ENCODE assay signal across 31 cellular contexts in the genomic region with DNA sequence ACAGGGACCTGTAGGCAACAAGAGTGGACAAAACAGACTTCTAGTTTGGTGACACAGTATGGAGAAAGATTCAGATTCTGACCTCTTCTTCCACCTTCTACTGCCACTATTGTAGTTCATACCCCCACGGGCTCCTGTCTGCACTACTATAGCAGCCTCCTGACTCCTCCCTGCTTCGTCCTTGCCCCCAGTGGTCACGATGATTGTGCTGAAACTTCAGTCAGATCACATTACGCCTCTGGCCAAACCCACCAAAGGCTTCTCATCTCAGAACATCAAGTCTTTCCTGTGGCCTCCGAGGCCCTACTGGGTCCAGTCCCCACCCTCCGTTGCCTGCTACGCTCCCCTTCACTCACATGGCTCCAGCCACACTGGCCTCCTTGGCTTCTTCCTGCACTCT.
"Had no signal": no experiment of that assay in that cellular context is flagged by ENCODE, and none has a peak within 500 bp of the region (broad histone marks: within the 10 kb centered on the region; RNA-seq: fewer than 3 reads in every experiment).

No MANE protein-coding gene starts in this region.

- H3K27me3 ChIP-seq: ascending aorta, cardiac muscle cell, colonic mucosa, gastrocnemius medialis, upper lobe of left lung, vagina had no signal

- DNase-seq: activated CD4-positive, alpha-beta memory T cell treated with anti-CD3 and anti-CD28 coated beads for 36 hours; activated CD4-positive, alpha-beta T cell treated with anti-CD3 and anti-CD28 coated beads, Interleukin-2, amount 10 ng/mL, durations not matched to agents 24 days and 14 days; activated CD4-positive, CD25-positive, alpha-beta regulatory T cell treated with anti-CD3 and anti-CD28 coated beads, Interleukin-2, amount 50 U/mL, for 72 hours; activated CD8-positive, alpha-beta memory T cell treated with anti-CD3 and anti-CD28 coated beads, Interleukin-2, amount 50 U/mL, for 4 hours; activated gamma-delta T cell; activated naive CD4-positive, alpha-beta T cell treated with anti-CD3 and anti-CD28 coated beads, Interleukin-2, amount 10 ng/mL, durations not matched to agents 7 days and 5 days; activated naive CD8-positive, alpha-beta T cell treated with anti-CD3 and anti-CD28 coated beads, Interleukin-2, amount 10 ng/mL, durations not matched to agents 7 days and 5 days; activated T-cell treated with anti-CD3 and anti-CD28 coated beads, Interleukin-2, amount 50 U/mL, for 1 hour; cerebellar nuclear complex; colonic mucosa; effector CD8-positive, alpha-beta T cell; gastrocnemius medialis; glutamatergic neuron; kidney glomerular epithelial cell; left ventricle myocardium inferior; midbrain; naive thymus-derived CD4-positive, alpha-beta T cell; psoas muscle; right cardiac atrium; stimulated activated CD4-positive, alpha-beta T cell treated with anti-CD3 and anti-CD28 coated beads, Interleukin-2, amount 100 ng/mL, for 48 hours; stimulated activated naive CD8-positive, alpha-beta T cell treated with anti-CD3 and anti-CD28 coated beads, Interleukin-15, Interleukin-2, amounts not matched to agents 100 U/mL and 50 U/mL, for 24 hours; T-helper 9 cell; upper lobe of left lung; WERI-Rb-1 had no signal

- H3K4me1 Mint-ChIP-seq: activated CD4-positive, alpha-beta T cell treated with anti-CD3 and anti-CD28 coated beads, Interleukin-2, amount 10 ng/mL, durations not matched to agents 24 days and 14 days; activated naive CD4-positive, alpha-beta T cell treated with anti-CD3 and anti-CD28 coated beads, Interleukin-2, amount 10 ng/mL, durations not matched to agents 7 days and 5 days; activated naive CD8-positive, alpha-beta T cell treated with anti-CD3 and anti-CD28 coated beads, Interleukin-2, amount 10 ng/mL, durations not matched to agents 7 days and 5 days; brain; naive thymus-derived CD4-positive, alpha-beta T cell had no signal

- ATAC-seq: gastrocnemius medialis; naive thymus-derived CD4-positive, alpha-beta T cell; psoas muscle; right cardiac atrium; stimulated activated naive CD8-positive, alpha-beta T cell treated with anti-CD3 and anti-CD28 coated beads, Interleukin-15, Interleukin-2, amounts not matched to agents 100 U/mL and 50 U/mL, for 24 hours had no signal

- H3K9me3 Mint-ChIP-seq: activated CD4-positive, alpha-beta memory T cell treated with anti-CD3 and anti-CD28 coated beads for 36 hours; activated CD4-positive, alpha-beta T cell treated with anti-CD3 and anti-CD28 coated beads, Interleukin-2, amount 10 ng/mL, durations not matched to agents 24 days and 14 days; activated naive CD4-positive, alpha-beta T cell treated with anti-CD3 and anti-CD28 coated beads, Interleukin-2, amount 10 ng/mL, durations not matched to agents 7 days and 5 days; activated naive CD8-positive, alpha-beta T cell treated with anti-CD3 and anti-CD28 coated beads, Interleukin-2, amount 10 ng/mL, durations not matched to agents 7 days and 5 days; T-helper 1 cell treated with Interleukin-12 subunit alpha and Interleukin-12 subunit beta and Interleukin-4 antibody, amounts not matched to agents 30 μg/mL and 1 μg/mL, for 36 hours had no signal

- H3K4me3 Mint-ChIP-seq: activated CD4-positive, alpha-beta memory T cell treated with anti-CD3 and anti-CD28 coated beads for 36 hours; activated CD4-positive, alpha-beta T cell treated with anti-CD3 and anti-CD28 coated beads, Interleukin-2, amount 10 ng/mL, durations not matched to agents 24 days and 14 days; activated naive CD4-positive, alpha-beta T cell treated with anti-CD3 and anti-CD28 coated beads, Interleukin-2, amount 10 ng/mL, durations not matched to agents 7 days and 5 days; activated naive CD8-positive, alpha-beta T cell treated with anti-CD3 and anti-CD28 coated beads, Interleukin-2, amount 10 ng/mL, durations not matched to agents 7 days and 5 days; brain; naive thymus-derived CD4-positive, alpha-beta T cell; T-helper 1 cell treated with Interleukin-12 subunit alpha and Interleukin-12 subunit beta and Interleukin-4 antibody, amounts not matched to agents 30 μg/mL and 1 μg/mL, for 36 hours had no signal

- H2AFZ ChIP-seq: parathyroid adenoma had no signal

- H3K36me3 Mint-ChIP-seq: activated CD4-positive, alpha-beta memory T cell treated with anti-CD3 and anti-CD28 coated beads for 36 hours; activated naive CD4-positive, alpha-beta T cell treated with anti-CD3 and anti-CD28 coated beads, Interleukin-2, amount 10 ng/mL, durations not matched to agents 7 days and 5 days; activated naive CD8-positive, alpha-beta T cell treated with anti-CD3 and anti-CD28 coated beads, Interleukin-2, amount 10 ng/mL, durations not matched to agents 7 days and 5 days; brain; naive thymus-derived CD4-positive, alpha-beta T cell had no signal

- H3K27ac ChIP-seq: ascending aorta, cardiac muscle cell, colonic mucosa, gastrocnemius medialis, left ventricle myocardium inferior, parathyroid adenoma, psoas muscle, thoracic aorta, upper lobe of left lung, vagina, WERI-Rb-1 had no signal

- H3K27ac Mint-ChIP-seq: activated CD4-positive, alpha-beta memory T cell treated with anti-CD3 and anti-CD28 coated beads for 36 hours; activated CD4-positive, alpha-beta T cell treated with anti-CD3 and anti-CD28 coated beads, Interleukin-2, amount 10 ng/mL, durations not matched to agents 24 days and 14 days; activated naive CD4-positive, alpha-beta T cell treated with anti-CD3 and anti-CD28 coated beads, Interleukin-2, amount 10 ng/mL, durations not matched to agents 7 days and 5 days; activated naive CD8-positive, alpha-beta T cell treated with anti-CD3 and anti-CD28 coated beads, Interleukin-2, amount 10 ng/mL, durations not matched to agents 7 days and 5 days; brain; naive thymus-derived CD4-positive, alpha-beta T cell; T-helper 1 cell treated with Interleukin-12 subunit alpha and Interleukin-12 subunit beta and Interleukin-4 antibody, amounts not matched to agents 30 μg/mL and 1 μg/mL, for 36 hours had no signal

- H3K27me3 Mint-ChIP-seq: activated CD4-positive, alpha-beta T cell treated with anti-CD3 and anti-CD28 coated beads, Interleukin-2, amount 10 ng/mL, durations not matched to agents 24 days and 14 days had no signal

- H3K36me3 ChIP-seq: ascending aorta, cardiac muscle cell, colonic mucosa, gastrocnemius medialis, left ventricle myocardium inferior, thoracic aorta, upper lobe of left lung, vagina, WERI-Rb-1 had no signal

- H3K4me1 ChIP-seq: ascending aorta, colonic mucosa, gastrocnemius medialis, left ventricle myocardium inferior, parathyroid adenoma, psoas muscle, upper lobe of left lung, vagina had no signal

- H3K4me3 ChIP-seq: ascending aorta, cardiac muscle cell, colonic mucosa, gastrocnemius medialis, left ventricle myocardium inferior, psoas muscle, thoracic aorta, upper lobe of left lung, vagina had no signal

- H3K79me2 ChIP-seq: parathyroid adenoma had no signal
